In genomic region chr2:197163755-197164753, GRCh38 we compare ENCODE assay signal across 1 cellular context.
TF ChIP-seq lines count a peak whose summit lies in the region.

No MANE protein-coding gene starts in this region.

TF ChIP-seq in HepG2, 621 proteins besides CTCF, POLR2A, EP300 and RAD21 (continued from another document):
- TF ChIP-seq ATF6 (CRISPR knock-in tag; conservative IDR thresholded peaks at IDR 0.05), result no peak
TF ChIP-seq in HepG2: peak in this region for 0.
